In genomic region chr22:24322522-24322921, GRCh38 we compare ENCODE assay signal across 13 cellular contexts.
"Had no signal": no experiment of that assay in that cellular context is flagged by ENCODE, and none has a peak within 500 bp of the region (broad histone marks: within the 10 kb centered on the region; RNA-seq: fewer than 3 reads in every experiment).

No MANE protein-coding gene starts in this region.

- H3K4me3 ChIP-seq: upper lobe of left lung had no signal

- H3K9me3 ChIP-seq: upper lobe of left lung had no signal

- H3K9me3 Mint-ChIP-seq: activated T-cell treated with anti-CD3 and anti-CD28 coated beads, Interleukin-2, amount 50 U/mL, for 72 hours; central memory CD8-positive, alpha-beta T cell; natural killer cell treated with Interleukin-12 subunit alpha and Interleukin-12 subunit beta and Interleukin-15 and Interleukin-18, amount 100 ng/mL, for 72 hours had no signal

- H3K27ac Mint-ChIP-seq: activated T-cell treated with anti-CD3 and anti-CD28 coated beads, Interleukin-2, amount 50 U/mL, for 72 hours had no signal

- H3K27me3 Mint-ChIP-seq: central memory CD8-positive, alpha-beta T cell; natural killer cell treated with Interleukin-12 subunit alpha and Interleukin-12 subunit beta and Interleukin-15 and Interleukin-18, amount 100 ng/mL, for 72 hours had no signal

- DNase-seq: activated CD4-positive, alpha-beta T cell treated with anti-CD3 and anti-CD28 coated beads for 1 hour; activated CD4-positive, alpha-beta T cell treated with anti-CD3 and anti-CD28 coated beads, Interleukin-2, amount 50 U/mL, for 48 hours; activated naive CD4-positive, alpha-beta T cell treated with Interleukin-2 at 50 U/mL for 16 hours; activated T-cell treated with anti-CD3 and anti-CD28 coated beads, Interleukin-2, amount 50 U/mL, for 72 hours; effector memory CD4-positive, alpha-beta T cell; left cardiac atrium; stimulated activated CD4-positive, alpha-beta T cell treated with anti-CD3 and anti-CD28 coated beads, Interleukin-12 subunit alpha, Interleukin-12 subunit beta, amount 100 ng/mL, for 4 hours; stimulated activated naive CD4-positive, alpha-beta T cell treated with Interleukin-2 at 50 U/mL for 16 hours; SW 1271; T-helper 9 cell; upper lobe of left lung had no signal

- H3K27me3 ChIP-seq: upper lobe of left lung had no signal

- H3K4me3 Mint-ChIP-seq: activated T-cell treated with anti-CD3 and anti-CD28 coated beads, Interleukin-2, amount 50 U/mL, for 72 hours; central memory CD8-positive, alpha-beta T cell; natural killer cell treated with Interleukin-12 subunit alpha and Interleukin-12 subunit beta and Interleukin-15 and Interleukin-18, amount 100 ng/mL, for 72 hours had no signal
